9 cellular contexts compared by ENCODE assay signal in genomic region chr6:158014505-158015187, GRCh38. TPM values are rescaled to one million over a fixed set of nuclear protein-coding genes. Genes with fewer than 3 reads are reported as not detected.
DNase-seq lines count a peak whose midpoint lies in the region; ATAC-seq and TF ChIP-seq lines count a peak whose summit lies in the region.
"Had no signal": no experiment of that assay in that cellular context is flagged by ENCODE, and none has a peak within 500 bp of the region (broad histone marks: within the 10 kb centered on the region; RNA-seq: fewer than 3 reads in every experiment).

No MANE protein-coding gene starts in this region.

- H3K9me3 Mint-ChIP-seq in WTC11: peaks cover 26% of the 10 kb centered on the region

- CTCF ChIA-PET in WTC11 (lab: Charles Lee): interaction anchor here (1.0 to 3.5 kb wide), 2 partner anchors 12 to 35 kb away, joined by 3 to 21 read pairs; no protein-coding TSS in a partner anchor

- H3K36me3 Mint-ChIP-seq in WTC11: peaks cover 12% of the 10 kb centered on the region

- H3K4me3 Mint-ChIP-seq in WTC11: no peak overlapping the region

- peak overlapping the region; percentile 99 for H3K27ac ChIP-seq in substantia nigra (ENCODE audit: low read depth, low read length, poor library complexity, severe bottlenecking)

- no peak overlapping the region; the same call in 1 of the 2 replicates for H3K27ac Mint-ChIP-seq in WTC11

- peaks cover 25% of the 10 kb centered on the region for H3K4me1 Mint-ChIP-seq in WTC11

- H3K27me3 Mint-ChIP-seq in WTC11 (ENCODE audit: low read depth): no peaks in the 10 kb centered on the region

- ATAC-seq in WTC11 (no peak), GM21526 (IDR thresholded peaks at IDR 0.05; ENCODE audit: low FRiP score, unreplicated experiment) (no peak)

- TF ChIP-seq CTCF in WTC11 (IDR thresholded peaks at IDR 0.05): no peak
- TF ChIP-seq CTCF in fibroblast of mammary gland (conservative IDR thresholded peaks at IDR 0.05; ENCODE audit: control insufficient read depth, insufficient read depth, low read depth, low read length): no peak

- no peak overlapping the region for H3K4me3 ChIP-seq in fibroblast of mammary gland (ENCODE audit: control insufficient read depth, low read depth, low read length)

- DNase-seq in activated effector memory CD4-positive, alpha-beta T cell treated with anti-CD3 and anti-CD28 coated beads, Interleukin-2, amount 50 U/mL, for 16 hours: peak; percentile 45
- DNase-seq in activated effector memory CD4-positive, alpha-beta T cell treated with Interleukin-2 at 50 U/mL for 16 hours: no peak
- DNase-seq in WTC11 (ENCODE audit: low spot score): no peak
- peak; percentile 23 for DNase-seq in fibroblast of mammary gland (ENCODE audit: low read depth)
- DNase-seq in substantia nigra (lab: John Stamatoyannopoulos, UW): no peak
- no peak for DNase-seq in NCI-H524 (lab: John Stamatoyannopoulos, UW)
- no peak for DNase-seq in NCI-H446 (lab: John Stamatoyannopoulos, UW)
- DNase-seq: glutamatergic neuron had no signal

- POLR2A ChIA-PET in WTC11 (lab: Charles Lee): interaction anchor here (0.7 kb wide), 1 partner anchor 12 kb away, joined by 3 read pairs; no protein-coding TSS in a partner anchor

TF ChIP-seq in WTC11, 78 proteins besides CTCF, POLR2A, EP300 and RAD21:
- TF ChIP-seq ERG (CRISPR knock-in tag; IDR thresholded peaks at IDR 0.05) (no peak), GABPB1 (CRISPR knock-in tag; IDR thresholded peaks at IDR 0.05) (peak; percentile 94), TEAD1 (CRISPR knock-in tag; IDR thresholded peaks at IDR 0.05) (no peak), ZNF219 (CRISPR knock-in tag; IDR thresholded peaks at IDR 0.05; ENCODE audit: borderline replicate concordance) (no peak), ZMAT4 (CRISPR knock-in tag; IDR thresholded peaks at IDR 0.05) (no peak)

RNA-seq across cellular contexts. Expression of gene SYNJ2, which starts 33.0 kb away (rescaled TPM):
- total RNA-seq in WTC11 (2021): 11.8 to 15.3 TPM (median 12.4 TPM) in 3 replicates

Comparison
In these comparisons a context has a peak if more than half of its experiments do, and no peak if none do; other contexts are left out.
1. DNase-seq: peak in activated effector memory CD4-positive, alpha-beta T cell treated with anti-CD3 and anti-CD28 coated beads, Interleukin-2, amount 50 U/mL, for 16 hours (single experiment) and fibroblast of mammary gland (single experiment); none in activated effector memory CD4-positive, alpha-beta T cell treated with Interleukin-2 at 50 U/mL for 16 hours (single experiment), WTC11 (single experiment), substantia nigra (0 of 49), NCI-H524 (0 of 2) and NCI-H446 (0 of 2).